In the genomic region with DNA sequence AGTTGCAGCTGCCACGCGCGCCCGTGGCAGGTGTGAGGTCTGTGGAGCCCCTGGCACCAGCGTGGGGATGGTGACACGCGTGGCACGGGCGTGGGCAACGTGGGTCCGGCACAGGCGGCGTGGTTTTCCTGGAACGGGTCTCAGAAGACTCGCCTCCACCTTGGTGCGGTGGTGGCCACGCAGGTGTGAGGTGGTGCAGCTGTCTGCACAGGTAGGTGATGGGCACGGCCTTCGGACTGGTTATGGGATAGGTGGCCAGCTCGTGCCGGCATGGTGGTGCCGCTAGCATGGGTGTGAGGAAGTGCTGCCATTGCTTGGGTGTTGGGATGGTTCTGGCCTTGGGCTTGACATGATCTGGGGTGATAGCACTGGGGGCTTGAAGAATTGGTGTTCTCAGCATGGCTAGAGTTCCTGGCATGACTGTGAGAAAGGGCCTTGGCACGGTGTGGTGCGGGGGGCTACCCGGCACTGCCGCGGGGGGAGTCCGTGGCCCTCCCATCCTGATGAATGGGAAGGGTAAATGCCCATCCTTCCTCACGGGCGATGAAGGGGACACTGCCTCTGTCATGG, we compare ENCODE assay signal across 1 cellular context.
A peak's percentile ranks its signal among the peaks of the same experiment; 100 is the strongest.
TF ChIP-seq lines count a peak whose summit lies in the region.

No MANE protein-coding gene starts in this region.

TF ChIP-seq in K562, 482 proteins besides CTCF, POLR2A, EP300 and RAD21:
- TF ChIP-seq SRSF7 (optimal IDR thresholded peaks at IDR 0.05; ENCODE audit: low read depth, low read length) (no peak), HNRNPL (IDR thresholded peaks at IDR 0.05; ENCODE audit: low read depth, low read length) (0 out of 2 replicates have a peak, but pooled peaks have one; percentile 9)
- TF ChIP-seq, protein P1, sequence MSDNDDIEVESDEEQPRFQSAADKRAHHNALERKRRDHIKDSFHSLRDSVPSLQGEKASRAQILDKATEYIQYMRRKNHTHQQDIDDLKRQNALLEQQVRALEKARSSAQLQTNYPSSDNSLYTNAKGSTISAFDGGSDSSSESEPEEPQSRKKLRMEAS (CRISPR knock-in tag; IDR thresholded peaks at IDR 0.05): 0 out of 2 replicates have a peak, but pooled peaks have one; percentile 11
